Comparison of ENCODE assay signal across 8 cellular contexts in the genomic region with DNA sequence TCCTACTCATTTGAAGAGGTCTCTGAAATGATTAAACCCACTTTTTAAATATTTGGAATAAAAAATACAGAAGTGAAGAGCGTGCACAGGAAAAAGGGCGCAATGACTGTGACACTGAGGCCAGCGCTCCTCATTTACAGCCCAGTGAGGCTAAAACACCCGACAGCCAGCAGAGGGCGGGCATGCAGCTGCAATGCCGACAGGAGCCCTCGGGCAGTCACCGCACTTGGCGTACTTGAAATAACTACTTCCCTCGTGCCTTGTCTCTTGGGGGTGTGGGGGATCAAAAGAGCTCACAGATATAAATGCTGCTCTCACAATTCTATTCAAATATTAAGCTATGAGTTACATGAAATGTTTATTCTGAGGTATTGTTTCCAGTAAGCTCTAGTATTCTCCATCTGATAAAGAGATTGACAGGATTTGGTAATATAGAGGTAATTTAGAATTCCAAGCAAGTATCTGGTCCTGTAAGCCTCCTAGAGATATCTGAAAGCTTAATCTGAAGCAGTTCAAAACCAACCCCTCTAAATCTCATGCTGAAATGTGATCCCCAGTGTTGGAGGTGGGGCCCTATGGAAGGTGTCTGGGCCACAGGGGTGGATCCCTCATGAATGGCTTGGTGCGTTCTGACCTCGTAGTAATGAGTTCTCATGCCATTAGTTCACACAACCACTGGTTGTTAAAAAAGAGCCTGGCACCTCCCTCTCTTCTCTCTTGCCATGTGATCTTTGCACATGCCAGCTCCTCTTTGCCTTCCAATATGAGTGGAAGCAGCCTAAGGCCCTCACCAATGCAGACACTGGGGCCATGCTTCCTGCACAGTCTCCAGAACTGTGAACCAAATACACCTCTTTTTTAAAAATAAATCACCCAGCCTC.
A peak's percentile ranks its signal among the peaks of the same experiment; 100 is the strongest.
DNase-seq lines count a peak whose midpoint lies in the region; ATAC-seq and TF ChIP-seq lines count a peak whose summit lies in the region.

No MANE protein-coding gene starts in this region.

- WGBS in suprapubic skin, result 15% methylated on average over 12 of the region's 12 CpGs

- H3K9me3 ChIP-seq in CD4-positive, alpha-beta memory T cell (ENCODE audit: control insufficient read depth in 1 of 2, low read length in 2 of 2), result no peaks in the 10 kb centered on the region
- no peaks in the 10 kb centered on the region for H3K9me3 ChIP-seq in MM.1S (replicated peaks; ENCODE audit: insufficient read depth, low read length)
- no peaks in the 10 kb centered on the region for H3K9me3 ChIP-seq in RWPE2 (ENCODE audit: severe bottlenecking)
- no peaks in the 10 kb centered on the region for H3K9me3 ChIP-seq in suprapubic skin

- peaks cover 0 to 3% (median 0%) of the 10 kb centered on the region in 4 donors for H3K4me1 Mint-ChIP-seq in CD4-positive, alpha-beta memory T cell

- H3K27me3 ChIP-seq in CD4-positive, alpha-beta memory T cell (ENCODE audit: insufficient read depth, low read length), result no peaks in the 10 kb centered on the region
- H3K27me3 ChIP-seq in MM.1S (replicated peaks; ENCODE audit: insufficient read depth, low read length) (no peaks in the 10 kb centered on the region), RWPE2 (ENCODE audit: insufficient read depth, poor library complexity, severe bottlenecking) (no peaks in the 10 kb centered on the region), foreskin keratinocyte (no peaks in the 10 kb centered on the region), suprapubic skin (no peaks in the 10 kb centered on the region)

- CTCF ChIA-PET in CD4-positive, alpha-beta memory T cell (lab: Charles Lee; ENCODE audit: partially characterized antibody), result interaction anchor here (0.6 to 2.5 kb wide), 39 partner anchors 10 to 1578 kb away, joined by 3 to 71 read pairs (median 4); a partner anchor contains a TSS

- peak; percentile 63 to 71 (median 68) for DNase-seq in CD4-positive, alpha-beta memory T cell
- peak; percentile 65 for DNase-seq in MM.1S
- DNase-seq in RWPE2 (ENCODE audit: low spot score), result no peak
- DNase-seq in activated T-helper 9 cell treated with anti-CD3 and anti-CD28 coated beads, Interleukin-2, amount 50 U/mL, for 16 hours (ENCODE audit: low read depth), result peak; percentile 62
- DNase-seq in foreskin keratinocyte, result peak; percentile 13 to 50
- DNase-seq in occipital lobe (lab: John Stamatoyannopoulos, UW), result peak; percentile 68
- peak; percentile 84 to 87 for DNase-seq in suprapubic skin (ENCODE audit: low spot score in 2 of 2)

- H3K4me1 ChIP-seq in CD4-positive, alpha-beta memory T cell (ENCODE audit: insufficient read depth, low read length), result no peaks in the 10 kb centered on the region
- no peaks in the 10 kb centered on the region for H3K4me1 ChIP-seq in MM.1S (ENCODE audit: low read length)
- no peaks in the 10 kb centered on the region for H3K4me1 ChIP-seq in RWPE2 (ENCODE audit: insufficient read depth, poor library complexity, severe bottlenecking)
- H3K4me1 ChIP-seq in foreskin keratinocyte, result no peaks in the 10 kb centered on the region
- peaks cover 4% of the 10 kb centered on the region for H3K4me1 ChIP-seq in suprapubic skin

- no peaks in the 10 kb centered on the region for H3F3A ChIP-seq in MM.1S (ENCODE audit: insufficient read depth, low read length)

- TF ChIP-seq POLR2A in suprapubic skin (IDR thresholded peaks at IDR 0.05), result no peak

- no peaks in the 10 kb centered on the region for H3K9me3 Mint-ChIP-seq in CD4-positive, alpha-beta memory T cell

- H3K9ac ChIP-seq in MM.1S (ENCODE audit: low read length), result no peak overlapping the region

- no peak overlapping the region for H2AFZ ChIP-seq in MM.1S (ENCODE audit: low read length)

- TF ChIP-seq CTCF in MM.1S (IDR thresholded peaks at IDR 0.05; ENCODE audit: low read length), result peak; percentile 83
- TF ChIP-seq CTCF in RWPE2 (IDR thresholded peaks at IDR 0.05; ENCODE audit: poor library complexity, severe bottlenecking), result peak; percentile 96
- peak; percentile 93 for TF ChIP-seq CTCF in foreskin keratinocyte (conservative IDR thresholded peaks at IDR 0.05)
- TF ChIP-seq CTCF in suprapubic skin (IDR thresholded peaks at IDR 0.05), result peak; percentile 88 to 92

- no peak overlapping the region for H3K27ac ChIP-seq in CD4-positive, alpha-beta memory T cell (ENCODE audit: low read depth, low read length)
- H3K27ac ChIP-seq in MM.1S (ENCODE audit: low read length), result no peak overlapping the region
- H3K27ac ChIP-seq in RWPE2 (ENCODE audit: poor library complexity, severe bottlenecking), result no peak overlapping the region
- H3K27ac ChIP-seq in foreskin keratinocyte, result no peak overlapping the region
- no peak overlapping the region for H3K27ac ChIP-seq in suprapubic skin

- intact Hi-C loops in CD4-positive, alpha-beta memory T cell (cut with micrococcal nuclease), result loop anchor here (1.0 to 5.0 kb wide), 3 partner anchors 578 to 1260 kb away; no protein-coding TSS in a partner anchor

- POLR2A ChIA-PET in CD4-positive, alpha-beta memory T cell (lab: Charles Lee; ENCODE audit: partially characterized antibody), result no interaction called here

- H3K4me3 Mint-ChIP-seq in CD4-positive, alpha-beta memory T cell, result no peak overlapping the region

- no peaks in the 10 kb centered on the region for H3K79me2 ChIP-seq in MM.1S (ENCODE audit: low read length)

- H4K20me1 ChIP-seq in MM.1S (ENCODE audit: insufficient read depth, low read length), result no peaks in the 10 kb centered on the region

- H3K36me3 Mint-ChIP-seq in CD4-positive, alpha-beta memory T cell, result peaks cover 28 to 48% of the 10 kb centered on the region in 2 donors

- no peaks in the 10 kb centered on the region for H3K9me2 ChIP-seq in MM.1S (replicated peaks; ENCODE audit: insufficient read depth, low read length)

- H3K27me3 Mint-ChIP-seq in CD4-positive, alpha-beta memory T cell, result no peaks in the 10 kb centered on the region

- ATAC-seq in GM21447 (IDR thresholded peaks at IDR 0.05; ENCODE audit: unreplicated experiment), result peak; percentile 77
- ATAC-seq in RWPE2 (ENCODE audit: low read depth), result peak; percentile 89
- peak; percentile 88 for ATAC-seq in foreskin keratinocyte

- no peak overlapping the region for H3K4me2 ChIP-seq in MM.1S (ENCODE audit: low read depth, low read length)

- H3K4me3 ChIP-seq in CD4-positive, alpha-beta memory T cell (ENCODE audit: low read length in 2 of 2), result no peak overlapping the region
- H3K4me3 ChIP-seq in MM.1S (ENCODE audit: low read length) (no peak overlapping the region), RWPE2 (ENCODE audit: severe bottlenecking) (no peak overlapping the region), suprapubic skin (no peak overlapping the region)

- peaks cover 26% of the 10 kb centered on the region for H3K36me3 ChIP-seq in CD4-positive, alpha-beta memory T cell (ENCODE audit: insufficient read depth, low read length)
- H3K36me3 ChIP-seq in MM.1S (replicated peaks; ENCODE audit: insufficient read depth, low read length), result no peaks in the 10 kb centered on the region
- peaks cover 66% of the 10 kb centered on the region for H3K36me3 ChIP-seq in RWPE2 (ENCODE audit: low read depth)
- H3K36me3 ChIP-seq in suprapubic skin, result peaks cover 60% of the 10 kb centered on the region

- H3K27ac Mint-ChIP-seq in CD4-positive, alpha-beta memory T cell, result no peak overlapping the region

- TF ChIP-seq EP300 in suprapubic skin (IDR thresholded peaks at IDR 0.05), result no peak
